8 cellular contexts compared by ENCODE assay signal in genomic region chr12:52139579-52140062, GRCh38. TPM values are rescaled to one million over a fixed set of nuclear protein-coding genes. Genes with fewer than 3 reads are reported as not detected.
DNase-seq lines count a peak whose midpoint lies in the region; ATAC-seq and TF ChIP-seq lines count a peak whose summit lies in the region.

No MANE protein-coding gene starts in this region.

- TF ChIP-seq CTCF in HFF-Myc (IDR thresholded peaks at IDR 0.05; ENCODE audit: low read depth, low read length, missing control alignments) (peak; percentile 84), Peyer's patch (IDR thresholded peaks at IDR 0.05) (peak in 4 of 6 experiments; percentile 58 to 80 (median 76)), chondrocyte (IDR thresholded peaks at IDR 0.05) (peak; percentile 86), osteocyte (IDR thresholded peaks at IDR 0.05) (peak; percentile 78)

- H3K9me3 ChIP-seq in Peyer's patch = no peaks in the 10 kb centered on the region

- no peaks in the 10 kb centered on the region for H3K27me3 ChIP-seq in Peyer's patch

- H3K4me1 ChIP-seq in Peyer's patch = no peaks in the 10 kb centered on the region

- no peak for ATAC-seq in GM21576 (IDR thresholded peaks at IDR 0.05; ENCODE audit: unreplicated experiment)
- ATAC-seq in GM18498 (IDR thresholded peaks at IDR 0.05; ENCODE audit: unreplicated experiment) = no peak

- H3K4me3 ChIP-seq in HFF-Myc (replicated peaks; ENCODE audit: low read depth, low read length) (no peak overlapping the region), Peyer's patch (no peak overlapping the region)

- no peaks in the 10 kb centered on the region for H3K36me3 ChIP-seq in Peyer's patch

- H3K27ac Mint-ChIP-seq in chondrocyte (ENCODE audit: unreplicated experiment) = no peak overlapping the region
- H3K27ac Mint-ChIP-seq in osteocyte (ENCODE audit: unreplicated experiment) = no peak overlapping the region

- DNase-seq in COLO829 (ENCODE audit: low spot score) = peak; percentile 64
- no peak for DNase-seq in HFF-Myc (ENCODE audit: extremely low read depth, low read depth)
- DNase-seq in Peyer's patch = peak in 1 of 3 donors; percentile 74
- no peak for DNase-seq in chondrocyte (ENCODE audit: low spot score)
- DNase-seq in osteocyte (ENCODE audit: extremely low spot score, unreplicated experiment) = no peak
- no peak for DNase-seq in GOT3 (lab: John Stamatoyannopoulos, UW)

- no peak overlapping the region for H3K4me3 Mint-ChIP-seq in chondrocyte (ENCODE audit: unreplicated experiment)
- no peak overlapping the region for H3K4me3 Mint-ChIP-seq in osteocyte (ENCODE audit: unreplicated experiment)

- H3K27ac ChIP-seq in Peyer's patch = no peak overlapping the region

- H3K9me3 Mint-ChIP-seq in chondrocyte (ENCODE audit: low read depth) = no peaks in the 10 kb centered on the region
- no peaks in the 10 kb centered on the region for H3K9me3 Mint-ChIP-seq in osteocyte (ENCODE audit: unreplicated experiment)

- TF ChIP-seq POLR2A in Peyer's patch (IDR thresholded peaks at IDR 0.05) = no peak

- H3K36me3 Mint-ChIP-seq in chondrocyte (ENCODE audit: low read depth) (no peaks in the 10 kb centered on the region), osteocyte (ENCODE audit: unreplicated experiment) (no peaks in the 10 kb centered on the region)

- H3K27me3 Mint-ChIP-seq in chondrocyte (ENCODE audit: low read depth) (no peaks in the 10 kb centered on the region), osteocyte (ENCODE audit: unreplicated experiment) (peaks cover under 1% of the 10 kb centered on the region)

- H3K4me1 Mint-ChIP-seq in chondrocyte (ENCODE audit: low read depth) (peaks cover 16% of the 10 kb centered on the region), osteocyte (ENCODE audit: unreplicated experiment) (peaks cover 24% of the 10 kb centered on the region)

RNA-seq across cellular contexts. Expression of gene KRT80, which starts 52.2 kb away (rescaled TPM):
- under 1 TPM in 2 of 4 donors, not detected in 2; 0.13 to 0.38 TPM for total RNA-seq in Peyer's patch
- total RNA-seq in chondrocyte = 10.7 to 17.0 TPM (median 12.1 TPM) in 3 replicates
- total RNA-seq in osteocyte = 9.2 and 9.9 TPM in 2 replicates
